Comparison of ENCODE assay signal across 7 cellular contexts in genomic region chr9:84397151-84397728, GRCh38.
DNase-seq lines count a peak whose midpoint lies in the region; ATAC-seq and TF ChIP-seq lines count a peak whose summit lies in the region.

No MANE protein-coding gene starts in this region.

- peak; percentile 38 for DNase-seq in NCI-H2107 treated with DMSO at 0.1 percent for 48 hours (lab: John Stamatoyannopoulos, UW; ENCODE audit: unreplicated experiment)
- peak; percentile 46 for DNase-seq in activated CD4-positive, CD25-positive, alpha-beta regulatory T cell treated with anti-CD3 and anti-CD28 coated beads, Interleukin-2, amount 50 U/mL, for 16 hours (ENCODE audit: low read depth, low spot score)
- peak; percentile 74 for DNase-seq in cerebellar cortex (ENCODE audit: low spot score)
- peak; percentile 69 for DNase-seq in kidney tubule cell (ENCODE audit: low spot score)
- peak; percentile 65 for DNase-seq in stimulated activated CD4-positive, alpha-beta T cell treated with anti-CD3 and anti-CD28 coated beads, Interleukin-2, amount 100 ng/mL, for 24 hours

- TF ChIP-seq CTCF in GM12874 (IDR thresholded peaks at IDR 0.05; ENCODE audit: insufficient read depth, low read depth, low read length): peak; percentile 86

- peak; percentile 60 for ATAC-seq in HG02852 (IDR thresholded peaks at IDR 0.05; ENCODE audit: unreplicated experiment)

Comparison
In these comparisons a context has a peak if more than half of its experiments do, and no peak if none do; other contexts are left out.
1. Peak in every context shown above with its lines: DNase-seq and ATAC-seq.